ENCODE assay signal across 18 cellular contexts in genomic region chr18:75053028-75053624, GRCh38.
"Had no signal": no experiment of that assay in that cellular context is flagged by ENCODE, and none has a peak within 500 bp of the region (broad histone marks: within the 10 kb centered on the region; RNA-seq: fewer than 3 reads in every experiment).

No MANE protein-coding gene starts in this region.

- DNase-seq: activated CD4-positive, alpha-beta T cell treated with anti-CD3 and anti-CD28 coated beads for 1 hour; activated CD4-positive, alpha-beta T cell treated with anti-CD3 and anti-CD28 coated beads, Interleukin-2, amount 50 U/mL, for 4 hours; activated naive CD8-positive, alpha-beta T cell treated with anti-CD3 and anti-CD28 coated beads, Interleukin-2, amount 10 ng/mL, durations not matched to agents 7 days and 5 days; activated T-cell treated with anti-CD3 and anti-CD28 coated beads for 4 hours; cerebellar nuclear complex; effector CD4-positive, alpha-beta T cell; islet precursor cell; mesendoderm; naive thymus-derived CD8-positive, alpha-beta T cell; pancreas; sigmoid colon; spleen; stimulated activated naive B cell treated with anti-CD40 and anti-IgM and Interleukin-4, amounts not matched to agents 10 μg/mL and 1 μg/mL and 100 μg/mL, for 72 hours; tibial artery; uterus; WERI-Rb-1 had no signal

- H3K4me2 ChIP-seq: hepatocyte had no signal

- H3K79me2 ChIP-seq: hepatocyte had no signal

- H3K9me3 ChIP-seq: pancreas, sigmoid colon, spleen, tibial artery, uterus had no signal

- H3K4me1 ChIP-seq: pancreas, spleen, tibial artery, uterus had no signal

- H3K36me3 ChIP-seq: pancreas, sigmoid colon, tibial artery, uterus, WERI-Rb-1 had no signal

- H3K27ac ChIP-seq: hepatocyte, pancreas, SK-N-MC, spleen, tibial artery, uterus, WERI-Rb-1 had no signal

- H3K27me3 ChIP-seq: hepatocyte, pancreas, sigmoid colon, spleen, tibial artery, uterus had no signal

- H3K4me3 ChIP-seq: hepatocyte, pancreas, sigmoid colon, SK-N-MC, spleen, tibial artery, uterus had no signal

- H2AFZ ChIP-seq: hepatocyte had no signal
